ENCODE assay signal across 8 cellular contexts in the genomic region with DNA sequence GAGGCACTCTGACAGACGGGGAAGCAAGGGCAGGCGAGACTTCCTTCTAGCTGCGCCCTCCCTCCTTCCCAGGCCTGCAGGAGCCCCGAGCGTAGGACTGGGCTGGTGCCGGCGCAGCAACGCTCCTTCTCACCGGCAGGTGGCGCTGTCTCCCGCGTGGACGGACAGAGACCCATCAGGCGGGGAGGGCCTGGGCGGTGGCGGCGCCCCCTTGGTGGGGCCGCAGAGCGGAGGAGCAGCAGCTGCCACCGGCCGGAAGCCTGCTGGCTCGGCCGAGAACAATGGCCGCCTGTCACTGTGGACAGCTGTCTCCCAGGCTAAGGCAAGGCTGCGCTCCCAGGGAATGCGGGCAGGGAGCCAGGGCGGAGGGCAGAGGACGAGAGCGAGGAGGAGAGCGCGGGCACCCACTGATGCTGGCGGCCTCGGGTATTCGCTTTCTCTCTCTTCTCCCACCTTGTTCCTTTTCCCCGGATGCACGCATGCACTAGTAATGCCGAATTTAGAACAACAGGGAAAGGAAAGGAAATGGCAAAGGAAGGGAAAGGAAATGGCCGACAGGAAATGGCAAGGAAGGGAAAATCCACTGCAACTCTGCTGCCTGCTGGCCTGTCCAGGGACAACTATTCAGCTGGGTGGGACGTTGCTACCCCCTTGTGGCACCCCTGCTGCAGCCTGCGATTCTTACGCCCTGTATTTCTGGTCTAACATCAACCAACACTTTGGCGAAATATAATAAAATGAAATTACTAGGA. TPM values are rescaled to one million over a fixed set of nuclear protein-coding genes. Genes with fewer than 3 reads are reported as not detected.
DNase-seq lines count a peak whose midpoint lies in the region; ATAC-seq and TF ChIP-seq lines count a peak whose summit lies in the region.

No MANE protein-coding gene starts in this region.

- ATAC-seq in HG02763 (IDR thresholded peaks at IDR 0.05; ENCODE audit: unreplicated experiment) (peak; percentile 91), left ventricle myocardium superior (peak; percentile 92)

- peaks cover 0 to 2% of the 10 kb centered on the region in 2 donors for H3K36me3 ChIP-seq in prostate gland

- peak overlapping the region; percentile 90 for H3K27ac ChIP-seq in prostate gland

- H3K4me3 ChIP-seq in GM08714 (ENCODE audit: low read length) (peak overlapping the region; percentile 49; the same call in 1 of the 2 replicates), prostate gland (peak overlapping the region; percentile 51 to 60)

- no peaks in the 10 kb centered on the region for H3K27me3 ChIP-seq in prostate gland (replicated peaks; ENCODE audit: insufficient read depth)

- peaks cover 16% of the 10 kb centered on the region for H3K4me1 ChIP-seq in prostate gland (replicated peaks)

- 3% methylated on average over 26 of the region's 42 CpGs for WGBS in prostate gland

- peak; percentile 97 to 99 (median 99) for TF ChIP-seq CTCF in prostate gland (IDR thresholded peaks at IDR 0.05)

- DNase-seq in NCI-H1436 (lab: John Stamatoyannopoulos, UW), result peak; percentile 76
- peak; percentile 76 to 85 (median 82) for DNase-seq in T-helper 1 cell
- peak; percentile 93 for DNase-seq in amniotic stem cell (lab: John Stamatoyannopoulos, UW)
- DNase-seq in left ventricle myocardium superior, result peak; percentile 96
- peak; percentile 89 for DNase-seq in prostate gland (ENCODE audit: low spot score)
- DNase-seq in ureter (ENCODE audit: low spot score), result peak; percentile 95

- intact Hi-C loops in left ventricle myocardium superior (cut with micrococcal nuclease) (loop anchor here (2.0 kb wide), 1 partner anchor 225 kb away; no protein-coding TSS in a partner anchor), prostate gland (cut with DNase I) (loop anchor here (1.0 kb wide), 1 partner anchor 225 kb away; no protein-coding TSS in a partner anchor)

- H3K9me3 ChIP-seq in prostate gland, result no peaks in the 10 kb centered on the region

- no peak for TF ChIP-seq POLR2A in prostate gland (IDR thresholded peaks at IDR 0.05)

RNA-seq across cellular contexts. Expression of gene PPM1F, which starts 14.4 kb away (rescaled TPM):
- total RNA-seq in left ventricle myocardium superior (18.5 TPM), prostate gland (10 to 100 TPM; 16.8 to 31.6 TPM), ureter (39.9 TPM)

RNA-seq across cellular contexts. Expression of gene TOP3B, which starts 44.3 kb away (rescaled TPM):
- 13.1 TPM for total RNA-seq in left ventricle myocardium superior
- 10 to 100 TPM; 25.2 to 60.6 TPM for total RNA-seq in prostate gland
- 29.7 TPM for total RNA-seq in ureter

Comparison
In these comparisons a context has a peak if more than half of its experiments do, and no peak if none do; other contexts are left out.
1. Peak in every context shown above with its lines: DNase-seq, ATAC-seq, H3K4me3 ChIP-seq and H3K27ac ChIP-seq.